In the genomic region with DNA sequence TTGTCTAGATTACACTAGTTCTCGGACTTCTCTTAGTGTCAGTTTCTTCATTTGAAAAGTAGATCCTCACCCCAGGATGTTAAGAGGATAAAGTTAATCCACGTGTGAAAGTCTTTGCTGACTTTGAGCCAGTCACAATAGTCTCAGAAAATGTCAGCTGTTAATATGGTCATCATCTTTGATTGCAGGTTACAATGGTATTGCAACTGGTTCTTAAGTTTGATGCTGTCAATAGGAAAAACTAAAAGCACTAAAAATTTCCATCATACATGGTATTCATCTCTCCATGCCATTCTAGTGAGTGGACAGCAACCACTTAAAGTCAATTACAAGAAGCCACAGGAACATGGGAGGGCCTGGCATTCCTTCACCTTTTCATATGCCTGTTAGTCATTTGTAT, we compare ENCODE assay signal across 25 cellular contexts.
DNase-seq lines count a peak whose midpoint lies in the region; ATAC-seq, FAIRE-seq and TF ChIP-seq lines count a peak whose summit lies in the region.
"Had no signal": no experiment of that assay in that cellular context is flagged by ENCODE, and none has a peak within 500 bp of the region (broad histone marks: within the 10 kb centered on the region; RNA-seq: fewer than 3 reads in every experiment).

No MANE protein-coding gene starts in this region.

- ATAC-seq in activated naive CD4-positive, alpha-beta T cell treated with anti-CD3 and anti-CD28 coated beads, Interleukin-2, amount 50 U/mL, for 72 hours, result no peak
- ATAC-seq: A549 had no signal

- peaks cover 4% of the 10 kb centered on the region for H3K27me3 Mint-ChIP-seq in neural progenitor cell (ENCODE audit: insufficient read depth, low read depth)
- H3K27me3 Mint-ChIP-seq: CD4-positive, alpha-beta T cell; CD8-positive, alpha-beta memory T cell had no signal

- DNase-seq in mammary epithelial cell (peak; percentile 1), breast epithelium (ENCODE audit: low spot score in 2 of 2) (no peak), bronchial epithelial cell (ENCODE audit: low read depth) (peak; percentile 15), neural progenitor cell (ENCODE audit: low spot score) (peak; percentile 56), RWPE1 (ENCODE audit: low spot score) (no peak), substantia nigra (lab: John Stamatoyannopoulos, UW) (no peak)
- DNase-seq in activated naive CD4-positive, alpha-beta T cell treated with anti-CD3 and anti-CD28 coated beads, Interleukin-2, amount 50 U/mL, for 72 hours (ENCODE audit: low spot score in 2 of 2), result no peak
- DNase-seq: 8988T; ACHN; AML-193; BE2C; CD4-positive, alpha-beta T cell; CD8-positive, alpha-beta memory T cell; DMS53; DMS79 treated with DMSO at 0.1 percent for 48 hours; GF-D8; GOT3; HFFc6 had no signal

- H3K9ac ChIP-seq in mammary epithelial cell (ENCODE audit: insufficient read depth, low read length) (no peak overlapping the region), neural progenitor cell (no peak overlapping the region)
- H3K9ac ChIP-seq: BLaER1 treated with 17β-estradiol and CSF1 and Interleukin-3, amounts not matched to agents 10 nM and 100 nM had no signal

- peaks cover 4% of the 10 kb centered on the region for H3K36me3 Mint-ChIP-seq in neural progenitor cell
- H3K36me3 Mint-ChIP-seq in activated naive CD4-positive, alpha-beta T cell treated with anti-CD3 and anti-CD28 coated beads, Interleukin-2, amount 50 U/mL, for 72 hours, result no peaks in the 10 kb centered on the region
- H3K36me3 Mint-ChIP-seq: CD14-positive monocyte; CD8-positive, alpha-beta memory T cell had no signal

- no TSS peak for BruUV-seq in mammary epithelial cell (replicated peaks; lab: Mats Ljungman, UMichigan)

- intact Hi-C loops in mammary epithelial cell (cut with micrococcal nuclease) (no loop called here), breast epithelium (cut with DNase I; ENCODE audit: low total_unique reads) (no loop called here)

- H4K20me1 ChIP-seq in mammary epithelial cell (ENCODE audit: insufficient read depth, low read length), result no peaks in the 10 kb centered on the region
- no peaks in the 10 kb centered on the region for H4K20me1 ChIP-seq in neural progenitor cell (ENCODE audit: low read depth)
- H4K20me1 ChIP-seq: BLaER1 treated with 17β-estradiol and CSF1 and Interleukin-3, amounts not matched to agents 10 nM and 100 nM had no signal

- H3K9me3 ChIP-seq in mammary epithelial cell (replicated peaks; ENCODE audit: insufficient read depth, low read length) (no peaks in the 10 kb centered on the region), breast epithelium (peaks cover 0 to 15% of the 10 kb centered on the region in 2 donors), neural progenitor cell (ENCODE audit: low read depth) (peaks cover 6% of the 10 kb centered on the region)
- H3K9me3 ChIP-seq: A549, BE2C, HAP-1 had no signal

- H3K79me2 ChIP-seq in mammary epithelial cell (ENCODE audit: insufficient read depth, low read length) (no peaks in the 10 kb centered on the region), neural progenitor cell (ENCODE audit: low read depth) (no peaks in the 10 kb centered on the region)

- H3K9me3 Mint-ChIP-seq in neural progenitor cell, result peaks cover 25% of the 10 kb centered on the region
- peaks cover 0 to 4% of the 10 kb centered on the region in 2 donors for H3K9me3 Mint-ChIP-seq in activated naive CD4-positive, alpha-beta T cell treated with anti-CD3 and anti-CD28 coated beads, Interleukin-2, amount 50 U/mL, for 72 hours

- no peak overlapping the region for H3K4me3 Mint-ChIP-seq in neural progenitor cell
- H3K4me3 Mint-ChIP-seq: CD14-positive monocyte; CD4-positive, alpha-beta T cell; CD8-positive, alpha-beta memory T cell; HFFc6 had no signal

- CTCF ChIA-PET in mammary epithelial cell (lab: Charles Lee; ENCODE audit: low non-redundant PET), result no interaction called here
- CTCF ChIA-PET in RWPE1 (lab: Yijun Ruan, JAX), result no interaction called here

- no peak for TF ChIP-seq POLR2A in breast epithelium (IDR thresholded peaks at IDR 0.05)

- no peaks in the 10 kb centered on the region for H3K36me3 ChIP-seq in mammary epithelial cell (ENCODE audit: insufficient read depth, low read length)
- H3K36me3 ChIP-seq in breast epithelium, result no peaks in the 10 kb centered on the region
- no peaks in the 10 kb centered on the region for H3K36me3 ChIP-seq in bronchial epithelial cell (ENCODE audit: control insufficient read depth, insufficient read depth, low read length)
- no peaks in the 10 kb centered on the region for H3K36me3 ChIP-seq in neural progenitor cell
- H3K36me3 ChIP-seq: BE2C; BLaER1 treated with 17β-estradiol and CSF1 and Interleukin-3, amounts not matched to agents 10 nM and 100 nM; HAP-1 had no signal

- POLR2A ChIA-PET in RWPE1 (lab: Yijun Ruan, JAX; ENCODE audit: low non-redundant PET), result no interaction called here

- in situ Hi-C loops in mammary epithelial cell (cut with MboI; ENCODE audit: low sequenced_read_pairs in 2 of 2), result no loop called here

- H2AFZ ChIP-seq in mammary epithelial cell (ENCODE audit: low read depth, low read length), result no peak overlapping the region
- no peak overlapping the region for H2AFZ ChIP-seq in neural progenitor cell (replicated peaks)

- TF ChIP-seq CTCF in mammary epithelial cell (conservative IDR thresholded peaks at IDR 0.05 in 1 of 2, IDR thresholded peaks at IDR 0.05 in 1 of 2; ENCODE audit: extremely low read depth in 1 of 2, insufficient read depth in 1 of 2, low read depth in 1 of 2, low read length in 2 of 2) (no peak), breast epithelium (IDR thresholded peaks at IDR 0.05) (no peak), bronchial epithelial cell (IDR thresholded peaks at IDR 0.05; ENCODE audit: insufficient read depth, low read length, severe bottlenecking) (no peak), neural progenitor cell (IDR thresholded peaks at IDR 0.05) (no peak), RWPE1 (conservative IDR thresholded peaks at IDR 0.05; ENCODE audit: low read depth) (no peak)

- H3K4me1 ChIP-seq in mammary epithelial cell (ENCODE audit: insufficient read depth, low read length), result no peaks in the 10 kb centered on the region
- no peaks in the 10 kb centered on the region for H3K4me1 ChIP-seq in breast epithelium
- H3K4me1 ChIP-seq in neural progenitor cell, result peaks cover 8% of the 10 kb centered on the region
- H3K4me1 ChIP-seq: A549; BE2C; BLaER1 treated with 17β-estradiol and CSF1 and Interleukin-3, amounts not matched to agents 10 nM and 100 nM; HAP-1 had no signal

- FAIRE-seq in bronchial epithelial cell (lab: Jason Lieb, UNC), result no peak
- FAIRE-seq: A549, GM12891, GM18507, H54 had no signal

- dilution Hi-C loops in mammary epithelial cell (cut with HindIII; ENCODE audit: low sequenced_read_pairs), result no loop called here

- no peak overlapping the region for H3K27ac Mint-ChIP-seq in neural progenitor cell
- H3K27ac Mint-ChIP-seq in activated naive CD4-positive, alpha-beta T cell treated with anti-CD3 and anti-CD28 coated beads, Interleukin-2, amount 50 U/mL, for 72 hours, result no peak overlapping the region
- H3K27ac Mint-ChIP-seq: CD14-positive monocyte; CD4-positive, alpha-beta T cell; CD8-positive, alpha-beta memory T cell; HFFc6 had no signal

- WGBS in mammary epithelial cell (ENCODE audit: low coverage, missing lambda C conversion rate), result 10% methylated on average over 2 of the region's 2 CpGs

- H3K27ac ChIP-seq in mammary epithelial cell (ENCODE audit: insufficient read depth, low read depth, low read length) (no peak overlapping the region), breast epithelium (no peak overlapping the region), neural progenitor cell (no peak overlapping the region), RWPE1 (no peak overlapping the region), substantia nigra (ENCODE audit: low read depth, low read length, poor library complexity, severe bottlenecking) (no peak overlapping the region)
- H3K27ac ChIP-seq: A549; BLaER1 treated with 17β-estradiol and CSF1 and Interleukin-3, amounts not matched to agents 10 nM and 100 nM had no signal

- no peak overlapping the region for H3K4me3 ChIP-seq in mammary epithelial cell (replicated peaks in 1 of 3; ENCODE audit: insufficient read depth in 1 of 3, low read depth in 2 of 3, low read length in 3 of 3)
- no peak overlapping the region for H3K4me3 ChIP-seq in breast epithelium
- no peak overlapping the region for H3K4me3 ChIP-seq in bronchial epithelial cell (ENCODE audit: low read depth, low read length)
- no peak overlapping the region for H3K4me3 ChIP-seq in neural progenitor cell
- H3K4me3 ChIP-seq: A549; BLaER1 treated with 17β-estradiol and CSF1 and Interleukin-3, amounts not matched to agents 10 nM and 100 nM; HAP-1 had no signal

- H3F3A ChIP-seq in neural progenitor cell (ENCODE audit: low read depth), result peaks cover 7% of the 10 kb centered on the region

- H3K27me3 ChIP-seq in mammary epithelial cell (ENCODE audit: insufficient read depth, low read length) (no peaks in the 10 kb centered on the region), breast epithelium (no peaks in the 10 kb centered on the region), bronchial epithelial cell (ENCODE audit: control insufficient read depth, insufficient read depth, low read length) (no peaks in the 10 kb centered on the region), neural progenitor cell (no peaks in the 10 kb centered on the region)
- H3K27me3 ChIP-seq: BE2C; BLaER1 treated with 17β-estradiol and CSF1 and Interleukin-3, amounts not matched to agents 10 nM and 100 nM had no signal

- H3K4me2 ChIP-seq in mammary epithelial cell (ENCODE audit: insufficient read depth, low read depth, low read length) (no peak overlapping the region), neural progenitor cell (no peak overlapping the region)
- H3K4me2 ChIP-seq: A549; BLaER1 treated with 17β-estradiol and CSF1 and Interleukin-3, amounts not matched to agents 10 nM and 100 nM had no signal

- H3K4me1 Mint-ChIP-seq in neural progenitor cell, result peaks cover 11% of the 10 kb centered on the region
- H3K4me1 Mint-ChIP-seq: CD14-positive monocyte; CD8-positive, alpha-beta memory T cell had no signal

Comparison
In these comparisons a context has a peak if more than half of its experiments do, and no peak if none do; other contexts are left out.
1. DNase-seq: peak in mammary epithelial cell (single experiment), bronchial epithelial cell (single experiment) and neural progenitor cell (single experiment); none in breast epithelium (0 of 2), RWPE1 (single experiment), activated naive CD4-positive, alpha-beta T cell treated with anti-CD3 and anti-CD28 coated beads, Interleukin-2, amount 50 U/mL, for 72 hours (0 of 2) and substantia nigra (0 of 49).